Comparison of ENCODE assay signal across 9 cellular contexts in genomic region chr2:231642631-231643493, GRCh38. TPM values are rescaled to one million over a fixed set of nuclear protein-coding genes. Genes with fewer than 3 reads are reported as not detected.
DNase-seq lines count a peak whose midpoint lies in the region; ATAC-seq, FAIRE-seq and TF ChIP-seq lines count a peak whose summit lies in the region.
"Had no signal": no experiment of that assay in that cellular context is flagged by ENCODE, and none has a peak within 500 bp of the region (broad histone marks: within the 10 kb centered on the region; RNA-seq: fewer than 3 reads in every experiment).

No MANE protein-coding gene starts in this region.

- no peaks in the 10 kb centered on the region for H3K9me3 ChIP-seq in fibroblast of lung (ENCODE audit: control insufficient read depth, insufficient read depth, low read depth, low read length)
- H3K9me3 ChIP-seq in parathyroid adenoma (ENCODE audit: control insufficient read depth, low read length), result no peaks in the 10 kb centered on the region
- H3K9me3 ChIP-seq in upper lobe of left lung, result no peaks in the 10 kb centered on the region

- H3K27ac ChIP-seq in fibroblast of lung (ENCODE audit: insufficient read depth, low read length), result peak overlapping the region; percentile 91
- H3K27ac ChIP-seq in parathyroid adenoma, result peak overlapping the region; percentile 70
- peak overlapping the region; percentile 84 to 90 (median 90) for H3K27ac ChIP-seq in upper lobe of left lung

- H3K4me2 ChIP-seq in fibroblast of lung (ENCODE audit: extremely low read depth, insufficient read depth, low read length) (peak overlapping the region; percentile 81), parathyroid adenoma (ENCODE audit: low read length) (peak overlapping the region; percentile 60)

- H3K27me3 ChIP-seq in fibroblast of lung (ENCODE audit: control insufficient read depth, insufficient read depth, low read length) (no peaks in the 10 kb centered on the region), parathyroid adenoma (ENCODE audit: control insufficient read depth, insufficient read depth, low read length) (no peaks in the 10 kb centered on the region), upper lobe of left lung (no peaks in the 10 kb centered on the region)

- TF ChIP-seq POLR2A in upper lobe of left lung (IDR thresholded peaks at IDR 0.05), result peak in 2 of 4 donors; percentile 18 to 54

- H4K20me1 ChIP-seq in fibroblast of lung (ENCODE audit: control insufficient read depth, extremely low read depth, insufficient read depth, low read length), result no peaks in the 10 kb centered on the region

- H2AFZ ChIP-seq in fibroblast of lung (ENCODE audit: low read length), result peak overlapping the region; percentile 32
- peak overlapping the region; percentile 84 for H2AFZ ChIP-seq in parathyroid adenoma

- TF ChIP-seq EP300 in upper lobe of left lung (IDR thresholded peaks at IDR 0.05), result peak in 3 of 4 donors; percentile 32 to 92 (median 75)

- H3K9ac ChIP-seq in fibroblast of lung (ENCODE audit: insufficient read depth, low read length) (peak overlapping the region; percentile 50), parathyroid adenoma (no peak overlapping the region)

- peaks cover 17% of the 10 kb centered on the region for H3K4me1 ChIP-seq in fibroblast of lung (ENCODE audit: control insufficient read depth, extremely low read depth, insufficient read depth, low read length)
- H3K4me1 ChIP-seq in parathyroid adenoma, result peaks cover 4% of the 10 kb centered on the region
- peaks cover 32 to 45% (median 38%) of the 10 kb centered on the region in 4 donors for H3K4me1 ChIP-seq in upper lobe of left lung

- ATAC-seq in HG02623 (IDR thresholded peaks at IDR 0.05; ENCODE audit: unreplicated experiment), result peak; percentile 49
- peak; percentile 93 to 94 for ATAC-seq in upper lobe of left lung (ENCODE audit: low FRiP score in 2 of 2)

- H3K4me3 ChIP-seq in fibroblast of lung (replicated peaks in 1 of 4; ENCODE audit: control extremely low read depth in 1 of 4, insufficient read depth in 1 of 4, low read depth in 3 of 4, low read length in 4 of 4), result peak overlapping the region in 1 of 4 experiments; percentile 39
- peak overlapping the region; percentile 24 for H3K4me3 ChIP-seq in parathyroid adenoma (ENCODE audit: low read depth, low read length)
- peak overlapping the region in 3 of 4 donors; percentile 6 to 24 (median 9) for H3K4me3 ChIP-seq in upper lobe of left lung

- WGBS in upper lobe of left lung, 2 donors, result 15 to 32% methylated on average over 17 to 30 of the region's 30 CpGs

- DNase-seq in OCI-M1 (lab: John Stamatoyannopoulos, UW) (peak; percentile 56), fibroblast of lung (ENCODE audit: low read depth in 2 of 2) (peak; percentile 91 to 96), upper lobe of left lung (peak; percentile 87 to 91), NCI-H1694 (lab: John Stamatoyannopoulos, UW) (no peak)
- peak; percentile 65 to 73 for DNase-seq in activated T-cell treated with anti-CD3 and anti-CD28 coated beads, Interleukin-2, amount 50 U/mL, for 48 hours

- TF ChIP-seq CTCF in fibroblast of lung (conservative IDR thresholded peaks at IDR 0.05 in 1 of 2, IDR thresholded peaks at IDR 0.05 in 1 of 2; ENCODE audit: low read depth in 1 of 2, low read length in 2 of 2) (no peak), parathyroid adenoma (IDR thresholded peaks at IDR 0.05) (no peak), upper lobe of left lung (IDR thresholded peaks at IDR 0.05) (peak in 1 of 6 experiments; percentile 27)

- H3K79me2 ChIP-seq in fibroblast of lung (ENCODE audit: control insufficient read depth, insufficient read depth, low read length) (no peaks in the 10 kb centered on the region), parathyroid adenoma (no peaks in the 10 kb centered on the region)

- FAIRE-seq in G401.6 (lab: Jason Lieb, UNC), result peak; percentile 98

- H3K36me3 ChIP-seq in fibroblast of lung (ENCODE audit: control insufficient read depth, insufficient read depth, low read length) (no peaks in the 10 kb centered on the region), parathyroid adenoma (ENCODE audit: control insufficient read depth, insufficient read depth, low read length) (no peaks in the 10 kb centered on the region), upper lobe of left lung (no peaks in the 10 kb centered on the region)

RNA-seq across cellular contexts. Expression of gene TEX44, which starts 50.2 kb away (rescaled TPM):
- not detected in 2 replicates for total RNA-seq in fibroblast of lung
- not detected in 2 replicates for polyA plus RNA-seq in fibroblast of lung
- not detected in 2 replicates for polyA plus RNA-seq in fibroblast of lung (2012)
- not detected in 2 replicates for polyA minus RNA-seq in fibroblast of lung (ENCODE audit: low replicate concordance)
- not detected for total RNA-seq in upper lobe of left lung
- total RNA-seq: glomerular endothelial cell had no signal
